ENCODE assay signal across 9 cellular contexts in the genomic region with DNA sequence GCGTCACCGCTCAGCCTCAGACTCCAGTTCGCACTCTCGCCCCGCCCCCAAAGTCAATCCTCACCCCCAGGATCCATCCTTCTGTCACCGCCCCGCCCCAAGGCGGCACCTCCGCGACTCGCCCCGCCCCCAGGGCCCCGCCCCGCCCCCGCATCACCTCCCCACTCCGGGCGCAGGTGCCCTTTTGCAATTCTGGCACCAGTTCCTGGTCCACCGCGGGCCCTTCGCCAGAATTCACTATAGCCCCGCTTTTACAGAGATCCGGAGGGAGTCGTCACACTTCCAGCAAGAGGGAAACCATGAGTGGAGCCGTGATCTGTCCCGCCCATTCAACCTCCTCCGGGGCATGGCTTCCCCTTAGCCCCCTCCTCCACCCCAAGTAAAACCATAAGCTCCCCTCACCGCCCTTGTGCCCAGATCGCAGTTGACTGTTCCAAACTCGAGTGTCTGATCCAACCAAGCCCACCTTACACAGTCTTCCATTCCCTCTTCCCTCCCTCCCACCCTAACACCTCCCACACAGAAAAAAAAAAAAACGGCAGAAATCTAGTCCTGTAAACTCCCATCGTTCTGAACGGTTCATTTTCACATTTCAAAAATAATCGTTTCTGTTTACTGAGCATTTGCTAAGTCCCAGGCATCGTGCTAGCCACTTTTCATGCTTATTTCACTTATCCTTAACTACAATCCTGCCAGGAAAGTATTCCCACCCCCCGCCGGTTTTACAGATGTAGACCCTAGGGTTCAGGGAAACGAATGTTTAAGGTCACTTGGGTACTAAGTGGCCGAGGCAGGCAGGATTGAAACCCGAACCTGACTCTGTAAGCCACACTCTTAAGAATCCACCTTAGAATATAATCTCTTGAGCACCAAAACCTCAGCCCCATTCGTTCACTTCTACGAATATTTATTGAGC. TPM values are rescaled to one million over a fixed set of nuclear protein-coding genes. Genes with fewer than 3 reads are reported as not detected.
A peak's percentile ranks its signal among the peaks of the same experiment; 100 is the strongest.
DNase-seq lines count a peak whose midpoint lies in the region; ATAC-seq and TF ChIP-seq lines count a peak whose summit lies in the region.
"Had no signal": no experiment of that assay in that cellular context is flagged by ENCODE, and none has a peak within 500 bp of the region (broad histone marks: within the 10 kb centered on the region; RNA-seq: fewer than 3 reads in every experiment).

No MANE protein-coding gene starts in this region.

- H3K27me3 ChIP-seq in BE2C (no peaks in the 10 kb centered on the region), SJSA1 (replicated peaks) (no peaks in the 10 kb centered on the region), colonic mucosa (no peaks in the 10 kb centered on the region), lower lobe of right lung (ENCODE audit: low read depth) (no peaks in the 10 kb centered on the region)

- no peak for TF ChIP-seq CTCF in BE2C (IDR thresholded peaks at IDR 0.05; ENCODE audit: low read depth, low read length)
- no peak for TF ChIP-seq CTCF in colonic mucosa (IDR thresholded peaks at IDR 0.05)
- no peak for TF ChIP-seq CTCF in lower lobe of right lung (IDR thresholded peaks at IDR 0.05)

- peak; percentile 41 for ATAC-seq in GM18868 (IDR thresholded peaks at IDR 0.05; ENCODE audit: unreplicated experiment)
- ATAC-seq in HG03175 (IDR thresholded peaks at IDR 0.05; ENCODE audit: unreplicated experiment) = peak; percentile 40
- peak; percentile 2 to 80 for ATAC-seq in lower lobe of right lung

- H3K27ac ChIP-seq in SJSA1 (peak overlapping the region; percentile 2; the same call in 1 of the 2 replicates), colonic mucosa (peak overlapping the region; percentile 89), lower lobe of right lung (peak overlapping the region; percentile 90), substantia nigra (ENCODE audit: low read depth, low read length, poor library complexity, severe bottlenecking) (peak overlapping the region; percentile 86)

- H3K4me1 ChIP-seq in BE2C = no peaks in the 10 kb centered on the region; the same call in 1 of the 2 replicates
- peaks cover 11% of the 10 kb centered on the region for H3K4me1 ChIP-seq in SJSA1 (replicated peaks)
- H3K4me1 ChIP-seq in colonic mucosa = peaks cover 5% of the 10 kb centered on the region
- peaks cover 37% of the 10 kb centered on the region for H3K4me1 ChIP-seq in lower lobe of right lung

- H3K36me3 ChIP-seq in BE2C (no peaks in the 10 kb centered on the region), SJSA1 (no peaks in the 10 kb centered on the region), colonic mucosa (no peaks in the 10 kb centered on the region), lower lobe of right lung (peaks cover 2% of the 10 kb centered on the region)

- H3K9ac ChIP-seq in colonic mucosa (ENCODE audit: low read depth in 2 of 2, low read length in 2 of 2) = peak overlapping the region; percentile 68 to 95

- H3K9me3 ChIP-seq in BE2C (no peaks in the 10 kb centered on the region), SJSA1 (replicated peaks) (no peaks in the 10 kb centered on the region), colonic mucosa (no peaks in the 10 kb centered on the region), lower lobe of right lung (no peaks in the 10 kb centered on the region)

- H3K4me3 ChIP-seq in BE2C (ENCODE audit: low read depth, low read length) (peak overlapping the region; percentile 58), SJSA1 (peak overlapping the region; percentile 40), colonic mucosa (peak overlapping the region; percentile 32), lower lobe of right lung (peak overlapping the region; percentile 83)

- DNase-seq in BE2C = no peak
- DNase-seq in SJSA1 (ENCODE audit: low read depth in 1 of 2, low spot score in 2 of 2) = peak in 1 of 2 experiments; percentile 51
- DNase-seq in colonic mucosa = peak; percentile 49
- peak; percentile 99 for DNase-seq in lower lobe of right lung
- peak in 7 of 49 donors; percentile 12 to 94 (median 28) for DNase-seq in substantia nigra (lab: John Stamatoyannopoulos, UW)
- no peak for DNase-seq in DMS153 (lab: John Stamatoyannopoulos, UW)

- intact Hi-C loops in colonic mucosa (cut with DNase I) = no loop called here
- intact Hi-C loops in lower lobe of right lung (cut with DNase I) = no loop called here

RNA-seq across cellular contexts. Expression of a gene that starts 1.3 kb away (rescaled TPM):
- polyA plus RNA-seq in BE2C (2012; ENCODE audit: insufficient read depth, insufficient read length, low read depth) = 6.3 TPM
- total RNA-seq in SJSA1 (2014; rRNA removed; shearing (Covaris generic)) = 11.6 and 29.1 TPM in 2 replicates
- total RNA-seq in colonic mucosa (10 to 100 TPM; 14.5 to 15.5 TPM), lower lobe of right lung (16.4 TPM)

RNA-seq across cellular contexts. Expression of a gene that starts 1.3 kb away (rescaled TPM):
- polyA plus RNA-seq in BE2C (2012; ENCODE audit: insufficient read depth, insufficient read length, low read depth) = 3.0 TPM
- total RNA-seq in SJSA1 (2014; rRNA removed; shearing (Covaris generic)) = 4.2 and 8.3 TPM in 2 replicates
- total RNA-seq in colonic mucosa = 10 to 100 TPM; 19.5 to 22.1 TPM
- 23.9 TPM for total RNA-seq in lower lobe of right lung

RNA-seq across cellular contexts. Expression of a gene that starts 49.4 kb away (rescaled TPM):
- not detected for polyA plus RNA-seq in BE2C (2012; ENCODE audit: insufficient read depth, insufficient read length, low read depth)
- not detected in 2 replicates for total RNA-seq in SJSA1 (2014; rRNA removed; shearing (Covaris generic))
- 1 to 10 TPM in 1 of 2 donors, not detected in 1; 1.1 TPM for total RNA-seq in colonic mucosa
- not detected for total RNA-seq in lower lobe of right lung
- total RNA-seq: T-helper 1 cell treated with Interleukin-12 subunit alpha and Interleukin-12 subunit beta and Interleukin-4 antibody, amounts not matched to agents 30 ng/mL and 1 ng/mL, for 36 hours had no signal

RNA-seq across cellular contexts. Expression of a gene that starts 59.5 kb away (rescaled TPM):
- polyA plus RNA-seq in BE2C (2012; ENCODE audit: insufficient read depth, insufficient read length, low read depth) = 0.63 TPM
- total RNA-seq in SJSA1 (2014; rRNA removed; shearing (Covaris generic)) = 0.19 and 0.53 TPM in 2 replicates
- total RNA-seq in colonic mucosa (10 to 100 TPM; 21.6 to 54.2 TPM), lower lobe of right lung (not detected)

Comparison
In these comparisons a context has a peak if more than half of its experiments do, and no peak if none do; other contexts are left out.
1. DNase-seq: peak in colonic mucosa (single experiment) and lower lobe of right lung (single experiment); none in BE2C (single experiment) and DMS153 (single experiment).
2. H3K4me3 ChIP-seq: peak in every context shown above with its lines; median percentile 83 in lower lobe of right lung; 58 in BE2C; 40 in SJSA1; 32 in colonic mucosa.
3. H3K27ac ChIP-seq: peak in every context shown above with its lines; median percentile 90 in lower lobe of right lung; 89 in colonic mucosa; 86 in substantia nigra; 2 in SJSA1.
4. Peak in every context shown above with its lines, with median percentiles within 50 percentile points of each other: ATAC-seq.